ENCODE assay signal across 23 cellular contexts in genomic region chr1:201774983-201775344, GRCh38. TPM values are rescaled to one million over a fixed set of nuclear protein-coding genes. Genes with fewer than 3 reads are reported as not detected.
DNase-seq lines count a peak whose midpoint lies in the region; ATAC-seq lines count a peak whose summit lies in the region.
"Had no signal": no experiment of that assay in that cellular context is flagged by ENCODE, and none has a peak within 500 bp of the region (broad histone marks: within the 10 kb centered on the region; RNA-seq: fewer than 3 reads in every experiment).

No MANE protein-coding gene starts in this region.

- peak overlapping the region; percentile 67 for H3K4me2 ChIP-seq in GM23248 (ENCODE audit: unreplicated experiment)

- H3K36me3 ChIP-seq in GM23248 (ENCODE audit: low read depth) = peaks cover 13% of the 10 kb centered on the region; the same call in 1 of the 2 replicates
- H3K36me3 ChIP-seq in adipocyte (ENCODE audit: control insufficient read depth, insufficient read depth, low read length, severe bottlenecking) = peaks cover 36% of the 10 kb centered on the region
- H3K36me3 ChIP-seq: vagina had no signal

- DNase-seq in GM23248 (no peak), adipocyte (ENCODE audit: low read depth) (no peak), epithelial cell of prostate (ENCODE audit: low read depth, low spot score) (no peak), substantia nigra (lab: John Stamatoyannopoulos, UW) (no peak), cerebellar cortex (ENCODE audit: low spot score) (no peak), NCI-H774 (lab: John Stamatoyannopoulos, UW) (no peak)
- DNase-seq: activated naive CD4-positive, alpha-beta T cell; activated T-cell treated with anti-CD3 and anti-CD28 coated beads, Interleukin-2, amount 50 U/mL, for 4 hours; DMS79; effector memory CD8-positive, alpha-beta T cell; glutamatergic neuron; Kasumi-1; natural killer cell; NCI-H1048; NCI-H187; NCI-H2227 treated with DMSO at 0.1 percent for 48 hours; NCI-H82; OCI-M1; posterior cingulate gyrus; Right ventricle myocardium superior; T-helper 1 cell had no signal

- H3K9me3 ChIP-seq in GM23248 (ENCODE audit: low read depth) (no peaks in the 10 kb centered on the region), adipocyte (ENCODE audit: control insufficient read depth, low read length) (peaks cover 9% of the 10 kb centered on the region)
- H3K9me3 ChIP-seq: vagina had no signal

- H3K4me3 ChIP-seq in GM23248 (peak overlapping the region; percentile 16; the same call in 1 of the 2 replicates), adipocyte (ENCODE audit: low read length) (no peak overlapping the region)
- H3K4me3 ChIP-seq: vagina had no signal

- 81 to 87% methylated on average over 1 of the region's 1 CpG for WGBS in GM23248 (ENCODE audit: low coverage in 1 of 2, low lambda C conversion rate in 2 of 2, missing lambda C conversion rate in 2 of 2), 2 experiments

- H3K9me2 ChIP-seq in GM23248 (ENCODE audit: insufficient read depth) = no peaks in the 10 kb centered on the region

- H3F3A ChIP-seq in GM23248 (ENCODE audit: insufficient read depth) = peaks cover 95% of the 10 kb centered on the region

- H3K79me2 ChIP-seq in GM23248 (ENCODE audit: insufficient read depth) = peaks cover 97% of the 10 kb centered on the region

- H3K4me1 ChIP-seq in GM23248 (ENCODE audit: insufficient read depth) = peaks cover 87% of the 10 kb centered on the region
- H3K4me1 ChIP-seq in adipocyte (ENCODE audit: control insufficient read depth, insufficient read depth, low read length) = peaks cover 82% of the 10 kb centered on the region

- in situ Hi-C loops in GM23248 (cut with MboI) = no loop called here

- H4K20me1 ChIP-seq in GM23248 (ENCODE audit: insufficient read depth) = no peaks in the 10 kb centered on the region

- H3K27me3 ChIP-seq in GM23248 (replicated peaks; ENCODE audit: insufficient read depth) (no peaks in the 10 kb centered on the region), adipocyte (replicated peaks; ENCODE audit: control insufficient read depth, insufficient read depth, low read length) (no peaks in the 10 kb centered on the region)
- H3K27me3 ChIP-seq: vagina had no signal

- no peak overlapping the region for H2AFZ ChIP-seq in GM23248

- no peak for ATAC-seq in GM21825 (IDR thresholded peaks at IDR 0.05; ENCODE audit: unreplicated experiment)
- ATAC-seq: activated T-cell treated with anti-CD3 and anti-CD28 coated beads, Interleukin-2, amount 50 U/mL, for 4 hours; effector memory CD8-positive, alpha-beta T cell; natural killer cell had no signal

- H3K27ac ChIP-seq in GM23248 = peak overlapping the region; percentile 97
- H3K27ac ChIP-seq in epithelial cell of prostate = peak overlapping the region; percentile 83
- peak overlapping the region; percentile 73 for H3K27ac ChIP-seq in substantia nigra (ENCODE audit: low read depth, low read length, poor library complexity, severe bottlenecking)
- H3K27ac ChIP-seq: vagina had no signal

- peak overlapping the region; percentile 66 for H3K9ac ChIP-seq in GM23248
- H3K9ac ChIP-seq in adipocyte (ENCODE audit: low read length) = peak overlapping the region; percentile 16

RNA-seq across cellular contexts. Expression of gene IPO9, which starts 54.0 kb away (rescaled TPM):
- 17.6 and 18.3 TPM in 2 replicates for total RNA-seq in GM23248 (2014; rRNA removed; shearing (Covaris generic))
- 52.4 and 53.8 TPM in 2 replicates for polyA plus RNA-seq in GM23248 (2016; fragmentation: Nextera tagmentation; extraction: Ambion mirVana)
